In the genomic region with DNA sequence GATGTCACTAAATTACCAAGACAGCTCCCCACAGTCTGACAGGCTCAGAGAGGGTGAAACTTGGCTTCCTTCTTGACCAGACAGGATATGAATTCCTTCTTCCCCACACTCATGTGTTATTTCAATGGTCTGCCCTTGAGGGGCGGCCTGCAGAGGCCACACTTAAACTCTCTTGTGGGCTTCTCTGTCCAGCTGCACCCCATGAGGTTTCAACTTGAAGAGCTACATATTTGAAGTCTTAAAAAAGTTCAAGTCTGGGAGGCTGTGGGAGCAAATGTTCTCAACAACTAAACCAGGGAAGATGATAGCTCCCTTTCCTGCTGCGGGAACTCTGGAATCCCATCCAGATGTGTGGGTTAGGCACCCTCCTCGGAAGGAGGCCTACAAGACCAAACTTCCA, we compare ENCODE assay signal across 22 cellular contexts.
DNase-seq lines count a peak whose midpoint lies in the region; ATAC-seq, FAIRE-seq and TF ChIP-seq lines count a peak whose summit lies in the region.
"Had no signal": no experiment of that assay in that cellular context is flagged by ENCODE, and none has a peak within 500 bp of the region (broad histone marks: within the 10 kb centered on the region; RNA-seq: fewer than 3 reads in every experiment).

No MANE protein-coding gene starts in this region.

- H4K91ac ChIP-seq in H1 (replicated peaks; ENCODE audit: insufficient read length, low read length) = no peak overlapping the region

- ATAC-seq in HG03469 (IDR thresholded peaks at IDR 0.05; ENCODE audit: unreplicated experiment) = no peak

- no peak overlapping the region for H4K5ac ChIP-seq in H1 (ENCODE audit: insufficient read length, low read depth, low read length)

- H3K14ac ChIP-seq in H1 (ENCODE audit: insufficient read length) = no peak overlapping the region

- TF ChIP-seq RAD21 in H1 (IDR thresholded peaks at IDR 0.05 in 1 of 2, conservative IDR thresholded peaks at IDR 0.05 in 1 of 2; ENCODE audit: low read depth in 2 of 2, low read length in 2 of 2) = no peak

- H2AFZ ChIP-seq in H1 (ENCODE audit: low read length) = no peak overlapping the region
- H2AFZ ChIP-seq: PC-9 had no signal

- H3K36me3 ChIP-seq in H1 (ENCODE audit: control insufficient read depth in 2 of 4, insufficient read depth in 4 of 4, low read length in 3 of 4) = no peaks in the 10 kb centered on the region
- H3K36me3 ChIP-seq: breast epithelium, esophagus squamous epithelium, suprapubic skin had no signal

- no peak overlapping the region for H3K4me2 ChIP-seq in H1 (ENCODE audit: insufficient read depth in 1 of 2, low read depth in 2 of 2, low read length in 2 of 2)
- H3K4me2 ChIP-seq: PC-9 had no signal

- H3K79me2 ChIP-seq in H1 (ENCODE audit: control insufficient read depth in 1 of 2, insufficient read depth in 2 of 2, low read length in 2 of 2) = no peaks in the 10 kb centered on the region

- no peak overlapping the region for H2BK120ac ChIP-seq in H1 (replicated peaks; ENCODE audit: low read depth, low read length)

- H3K9ac ChIP-seq in H1 (replicated peaks in 1 of 4; ENCODE audit: extremely low read depth in 1 of 4, low read depth in 3 of 4, low read length in 3 of 4) = no peak overlapping the region

- FAIRE-seq in H1 (lab: Jason Lieb, UNC) = no peak
- FAIRE-seq: G401.6, pancreas, small intestine, TTC549 had no signal

- POLR2A ChIA-PET in H1 (lab: Charles Lee; ENCODE audit: partially characterized antibody) = interaction anchor here (1.4 kb wide), 1 partner anchor 321 kb away, joined by 3 read pairs; a partner anchor contains a TSS

- no peak overlapping the region for H2BK15ac ChIP-seq in H1 (ENCODE audit: low read length)

- H3K27ac ChIP-seq in C4-2B (peak overlapping the region; percentile 92), H1 (ENCODE audit: low read depth, low read length) (no peak overlapping the region)
- H3K27ac ChIP-seq: esophagus squamous epithelium, pancreas, PC-9, suprapubic skin had no signal

- H3K56ac ChIP-seq in H1 (replicated peaks; ENCODE audit: insufficient read length, low read depth, low read length) = no peak overlapping the region

- CTCF ChIA-PET in H1 (lab: Charles Lee; ENCODE audit: partially characterized antibody) = interaction anchor here (0.8 to 6.3 kb wide), 7 partner anchors 8 to 40 kb away, joined by 3 to 38 read pairs (median 10); no protein-coding TSS in a partner anchor

- H2BK20ac ChIP-seq in H1 (ENCODE audit: low read length) = no peak overlapping the region; the same call in 1 of the 2 replicates

- no peak for TF ChIP-seq POLR2A in H1 (IDR thresholded peaks at IDR 0.05; ENCODE audit: control extremely low read depth in 1 of 2, low read depth in 2 of 2, low read length in 2 of 2)

- no peak overlapping the region for H3K4ac ChIP-seq in H1 (replicated peaks; ENCODE audit: insufficient read length, low read depth, low read length)

- no peaks in the 10 kb centered on the region for H3K23me2 ChIP-seq in H1 (ENCODE audit: low read depth, low read length)

- H3K4me3 ChIP-seq in H1 (ENCODE audit: extremely low read depth in 1 of 4, insufficient read depth in 2 of 4, low read depth in 3 of 4, low read length in 4 of 4) = no peak overlapping the region
- H3K4me3 ChIP-seq: breast epithelium, esophagus squamous epithelium, pancreas, PC-9, suprapubic skin had no signal

- no peak for TF ChIP-seq EP300 in H1 (IDR thresholded peaks at IDR 0.05; ENCODE audit: borderline replicate concordance in 1 of 2, low read depth in 2 of 2, low read length in 2 of 2)

- H2AK5ac ChIP-seq in H1 (ENCODE audit: low read depth, low read length) = no peak overlapping the region

- DNase-seq in RPMI7951 (ENCODE audit: low read depth) (peak; percentile 19), H1 (ENCODE audit: low read depth in 1 of 2, low spot score in 2 of 2) (peak in 1 of 2 experiments; percentile 47), non-pigmented ciliary epithelial cell (ENCODE audit: low read depth) (peak; percentile 15), SKM-1 treated with dmso at 0.1 percent for 144 hours (lab: John Stamatoyannopoulos, UW; ENCODE audit: unreplicated experiment) (no peak), COR-L47 (lab: John Stamatoyannopoulos, UW) (no peak), NCI-H748 treated with DMSO at 0.1 percent for 48 hours (lab: John Stamatoyannopoulos, UW) (no peak)
- DNase-seq: activated CD4-positive, alpha-beta T cell treated with anti-CD3 and anti-CD28 coated beads, Interleukin-2, amount 10 ng/mL, durations not matched to agents 7 days and 5 days; activated naive CD4-positive, alpha-beta T cell; Caco-2; effector CD4-positive, alpha-beta T cell; esophagus squamous epithelium; NCI-H1105; NCI-H774; pancreas; PC-9; small intestine had no signal

- no peak overlapping the region for H3K18ac ChIP-seq in H1 (ENCODE audit: extremely low read depth, low read length)

- no peaks in the 10 kb centered on the region for H4K20me1 ChIP-seq in H1 (replicated peaks in 1 of 2; ENCODE audit: control insufficient read depth in 1 of 2, insufficient read depth in 2 of 2, low read length in 2 of 2)

- no peaks in the 10 kb centered on the region for H3K27me3 ChIP-seq in H1 (replicated peaks in 1 of 4; ENCODE audit: control insufficient read depth in 3 of 4, extremely low read depth in 1 of 4, insufficient read depth in 3 of 4, low read length in 3 of 4)
- H3K27me3 ChIP-seq: breast epithelium, esophagus squamous epithelium, pancreas, suprapubic skin had no signal

- TF ChIP-seq CTCF in C4-2B (conservative IDR thresholded peaks at IDR 0.05) = no peak
- no peak for TF ChIP-seq CTCF in H1 (IDR thresholded peaks at IDR 0.05; ENCODE audit: control extremely low read depth in 1 of 3, insufficient read depth in 1 of 3, low read depth in 1 of 3, low read length in 3 of 3)

- H2BK12ac ChIP-seq in H1 (ENCODE audit: low read depth, low read length) = 0 out of 2 replicates have a peak overlapping the region, but pooled peaks have one; percentile 52

- no peaks in the 10 kb centered on the region for H3K9me3 ChIP-seq in H1 (ENCODE audit: insufficient read depth in 2 of 2, low read depth in 1 of 2, low read length in 1 of 2)
- H3K9me3 ChIP-seq: breast epithelium, Caco-2, esophagus squamous epithelium, pancreas, suprapubic skin had no signal

- H3K79me1 ChIP-seq in H1 (ENCODE audit: low read depth, low read length) = no peaks in the 10 kb centered on the region

- H3K4me1 ChIP-seq in H1 (replicated peaks in 1 of 4; ENCODE audit: control insufficient read depth in 3 of 4, insufficient read depth in 4 of 4, low read length in 3 of 4) = peaks cover 2 to 15% (median 7%) of the 10 kb centered on the region in 4 experiments; a peak in 6 of 7 replicates
- H3K4me1 ChIP-seq: breast epithelium, pancreas had no signal

- H4K8ac ChIP-seq in H1 (ENCODE audit: extremely low read depth, insufficient read depth, low read length) = no peak overlapping the region

- WGBS in H1 (ENCODE audit: extremely low coverage in 1 of 2, insufficient coverage in 1 of 2, insufficient read length in 1 of 2, insufficient replicate concordance in 2 of 2, low coverage in 1 of 2, low lambda C conversion rate in 2 of 2, missing lambda C conversion rate in 1 of 2), 2 experiments = 78% methylated on average over 3 of the region's 3 CpGs; no CpG with 5 or more reads in 1 of the 2 experiments

- no peak overlapping the region for H2BK5ac ChIP-seq in H1 (ENCODE audit: low read depth, low read length)

- no peak overlapping the region for H3K23ac ChIP-seq in H1 (ENCODE audit: insufficient read length)

TF ChIP-seq in H1, 55 proteins besides CTCF, POLR2A, EP300 and RAD21 (continues in another document):
- TF ChIP-seq CBX8 (IDR thresholded peaks at IDR 0.05; ENCODE audit: borderline replicate concordance, low read depth, low read length) (no peak), BRCA1 (IDR thresholded peaks at IDR 0.05; ENCODE audit: low read depth, low read length) (no peak), RXRA (IDR thresholded peaks at IDR 0.05; ENCODE audit: insufficient read depth, low read depth, low read length) (no peak), SIRT6 (IDR thresholded peaks at IDR 0.05; ENCODE audit: low read length) (no peak), JUND (IDR thresholded peaks at IDR 0.05; ENCODE audit: low read length) (no peak), TCF12 (IDR thresholded peaks at IDR 0.05; ENCODE audit: low read depth, low read length) (no peak), ASH2L (IDR thresholded peaks at IDR 0.05; ENCODE audit: low read length) (no peak), TAF1 (IDR thresholded peaks at IDR 0.05; ENCODE audit: low read depth, low read length) (no peak)
- TF ChIP-seq, protein P1, sequence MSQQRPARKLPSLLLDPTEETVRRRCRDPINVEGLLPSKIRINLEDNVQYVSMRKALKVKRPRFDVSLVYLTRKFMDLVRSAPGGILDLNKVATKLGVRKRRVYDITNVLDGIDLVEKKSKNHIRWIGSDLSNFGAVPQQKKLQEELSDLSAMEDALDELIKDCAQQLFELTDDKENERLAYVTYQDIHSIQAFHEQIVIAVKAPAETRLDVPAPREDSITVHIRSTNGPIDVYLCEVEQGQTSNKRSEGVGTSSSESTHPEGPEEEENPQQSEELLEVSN (IDR thresholded peaks at IDR 0.05) = no peak
- TF ChIP-seq, protein P2, sequence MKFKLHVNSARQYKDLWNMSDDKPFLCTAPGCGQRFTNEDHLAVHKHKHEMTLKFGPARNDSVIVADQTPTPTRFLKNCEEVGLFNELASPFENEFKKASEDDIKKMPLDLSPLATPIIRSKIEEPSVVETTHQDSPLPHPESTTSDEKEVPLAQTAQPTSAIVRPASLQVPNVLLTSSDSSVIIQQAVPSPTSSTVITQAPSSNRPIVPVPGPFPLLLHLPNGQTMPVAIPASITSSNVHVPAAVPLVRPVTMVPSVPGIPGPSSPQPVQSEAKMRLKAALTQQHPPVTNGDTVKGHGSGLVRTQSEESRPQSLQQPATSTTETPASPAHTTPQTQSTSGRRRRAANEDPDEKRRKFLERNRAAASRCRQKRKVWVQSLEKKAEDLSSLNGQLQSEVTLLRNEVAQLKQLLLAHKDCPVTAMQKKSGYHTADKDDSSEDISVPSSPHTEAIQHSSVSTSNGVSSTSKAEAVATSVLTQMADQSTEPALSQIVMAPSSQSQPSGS (IDR thresholded peaks at IDR 0.05; ENCODE audit: low read length) = no peak

Comparison
In these comparisons a context has a peak if more than half of its experiments do, and no peak if none do; other contexts are left out.
1. DNase-seq: peak in RPMI7951 (single experiment) and non-pigmented ciliary epithelial cell (single experiment); none in SKM-1 treated with dmso at 0.1 percent for 144 hours (single experiment), COR-L47 (single experiment) and NCI-H748 treated with DMSO at 0.1 percent for 48 hours (single experiment).